1 cellular context compared by ENCODE assay signal in genomic region chr20:38057351-38057972, GRCh38.
TF ChIP-seq lines count a peak whose summit lies in the region.

No MANE protein-coding gene starts in this region.

TF ChIP-seq in HepG2, 621 proteins besides CTCF, POLR2A, EP300 and RAD21 (continued from another document and continues in another):
- TF ChIP-seq ZFP91 (CRISPR knock-in tag; IDR thresholded peaks at IDR 0.05; ENCODE audit: borderline replicate concordance) (no peak), HNF1B (CRISPR knock-in tag; IDR thresholded peaks at IDR 0.05) (peak; percentile 52; the same call in 1 of the 2 replicates), ZNF549 (CRISPR knock-in tag; IDR thresholded peaks at IDR 0.05) (no peak), AHDC1 (CRISPR knock-in tag; IDR thresholded peaks at IDR 0.05; ENCODE audit: borderline replicate concordance) (no peak; the same call in 1 of the 2 replicates), FOXO1 (CRISPR knock-in tag; IDR thresholded peaks at IDR 0.05) (0 out of 2 replicates have a peak, but pooled peaks have one; percentile 13), ZBTB37 (CRISPR knock-in tag; IDR thresholded peaks at IDR 0.05) (no peak), NR2C2 (CRISPR knock-in tag; IDR thresholded peaks at IDR 0.05; ENCODE audit: borderline replicate concordance) (no peak), ZNF101 (CRISPR knock-in tag; IDR thresholded peaks at IDR 0.05; ENCODE audit: borderline replicate concordance, low read depth) (no peak), FOXA3 (CRISPR knock-in tag; IDR thresholded peaks at IDR 0.05) (no peak), DNMT3B (CRISPR knock-in tag; conservative IDR thresholded peaks at IDR 0.05) (peak; percentile 54; the same call in 1 of the 2 replicates), STAG1 (CRISPR knock-in tag; IDR thresholded peaks at IDR 0.05) (peak; percentile 99), ZSCAN9 (CRISPR knock-in tag; IDR thresholded peaks at IDR 0.05; ENCODE audit: borderline replicate concordance) (peak; percentile 56; the same call in 1 of the 2 replicates), THAP7 (CRISPR knock-in tag; IDR thresholded peaks at IDR 0.05) (peak; percentile 23; the same call in 1 of the 2 replicates), ERF (CRISPR knock-in tag; IDR thresholded peaks at IDR 0.05) (peak; percentile 59; the same call in 1 of the 2 replicates), PHF5A (CRISPR knock-in tag; IDR thresholded peaks at IDR 0.05; ENCODE audit: low read depth, unreplicated experiment) (no peak), MNT (IDR thresholded peaks at IDR 0.05) (peak; percentile 98), GATAD2A (CRISPR knock-in tag; IDR thresholded peaks at IDR 0.05) (peak; percentile 30; the same call in 1 of the 2 replicates), SIN3A (IDR thresholded peaks at IDR 0.05; ENCODE audit: borderline replicate concordance, low read depth, low read length) (no peak), PRDM10 (CRISPR knock-in tag; IDR thresholded peaks at IDR 0.05; ENCODE audit: low read depth) (no peak), SOX5 (CRISPR knock-in tag; IDR thresholded peaks at IDR 0.05; ENCODE audit: borderline replicate concordance) (0 out of 2 replicates have a peak, but pooled peaks have one; percentile 15), XRCC5 (optimal IDR thresholded peaks at IDR 0.05; ENCODE audit: low read length) (peak; percentile 92), HOXA9 (CRISPR knock-in tag; IDR thresholded peaks at IDR 0.05; ENCODE audit: borderline replicate concordance) (no peak), ZNF792 (CRISPR knock-in tag; IDR thresholded peaks at IDR 0.05) (0 out of 2 replicates have a peak, but pooled peaks have one; percentile 8), NR2F6 (IDR thresholded peaks at IDR 0.05) (peak; percentile 78), NR2F6 (CRISPR knock-in tag; IDR thresholded peaks at IDR 0.05) (peak; percentile 84), ZNF441 (CRISPR knock-in tag; IDR thresholded peaks at IDR 0.05; ENCODE audit: borderline replicate concordance) (no peak), HNRNPUL1 (IDR thresholded peaks at IDR 0.05; ENCODE audit: low read depth, low read length) (no peak), ZNF24 (IDR thresholded peaks at IDR 0.05) (no peak), ZNF652 (CRISPR knock-in tag; IDR thresholded peaks at IDR 0.05; ENCODE audit: borderline replicate concordance, low read depth) (no peak), ZNF501 (CRISPR knock-in tag; IDR thresholded peaks at IDR 0.05) (peak; percentile 75), ARID5B (CRISPR knock-in tag; IDR thresholded peaks at IDR 0.05) (peak; percentile 32), MTA1 (CRISPR knock-in tag; IDR thresholded peaks at IDR 0.05; ENCODE audit: borderline replicate concordance) (no peak), ZBTB26 (CRISPR knock-in tag; IDR thresholded peaks at IDR 0.05; ENCODE audit: borderline replicate concordance) (0 out of 2 replicates have a peak, but pooled peaks have one; percentile 39), ZFP36L1 (CRISPR knock-in tag; IDR thresholded peaks at IDR 0.05) (0 out of 2 replicates have a peak, but pooled peaks have one; percentile 34), ZNF451 (CRISPR knock-in tag; IDR thresholded peaks at IDR 0.05) (no peak), ZNF562 (CRISPR knock-in tag; IDR thresholded peaks at IDR 0.05; ENCODE audit: borderline replicate concordance) (no peak), FOSL2 (CRISPR knock-in tag; IDR thresholded peaks at IDR 0.05) (peak; percentile 68)
